15 cellular contexts compared by ENCODE assay signal in genomic region chr13:113272791-113273190, GRCh38. TPM values are rescaled to one million over a fixed set of nuclear protein-coding genes. Genes with fewer than 3 reads are reported as not detected.
DNase-seq lines count a peak whose midpoint lies in the region; ATAC-seq and TF ChIP-seq lines count a peak whose summit lies in the region.
"Had no signal": no experiment of that assay in that cellular context is flagged by ENCODE, and none has a peak within 500 bp of the region (broad histone marks: within the 10 kb centered on the region; RNA-seq: fewer than 3 reads in every experiment).

No MANE protein-coding gene starts in this region.

- no peak overlapping the region for H3K4me2 ChIP-seq in hepatocyte

- ATAC-seq in Right ventricle myocardium inferior = peak; percentile 29
- ATAC-seq in activated T-helper 17 cell treated with anti-CD3 and anti-CD28 coated beads, Interleukin-2, amount 50 U/mL, for 72 hours (replicated peaks) = no peak
- ATAC-seq in HG03571 (IDR thresholded peaks at IDR 0.05; ENCODE audit: unreplicated experiment) = no peak
- ATAC-seq: GM12878, HCT116 had no signal

- no peak overlapping the region for H2AFZ ChIP-seq in hepatocyte

- H3K4me3 ChIP-seq in hepatocyte = no peak overlapping the region
- H3K4me3 ChIP-seq: GM12878, SJSA1 had no signal

- H3K9me2 ChIP-seq in hepatocyte (replicated peaks; ENCODE audit: insufficient read depth) = no peaks in the 10 kb centered on the region

- peaks cover 4% of the 10 kb centered on the region for H3K4me1 Mint-ChIP-seq in activated T-helper 17 cell treated with anti-CD3 and anti-CD28 coated beads, Interleukin-2, amount 50 U/mL, for 72 hours

- H3K4me1 ChIP-seq in hepatocyte (ENCODE audit: insufficient read depth) = peaks cover 22% of the 10 kb centered on the region

- no peaks in the 10 kb centered on the region for H3K79me2 ChIP-seq in hepatocyte

- no peak for TF ChIP-seq CTCF in hepatocyte (IDR thresholded peaks at IDR 0.05; ENCODE audit: poor library complexity)

- no peaks in the 10 kb centered on the region for H3K9me3 Mint-ChIP-seq in activated T-helper 17 cell treated with anti-CD3 and anti-CD28 coated beads, Interleukin-2, amount 50 U/mL, for 72 hours
- H3K9me3 Mint-ChIP-seq: CD4-positive, alpha-beta memory T cell had no signal

- H3K27me3 ChIP-seq in hepatocyte = no peaks in the 10 kb centered on the region
- H3K27me3 ChIP-seq: SJSA1 had no signal

- H3K9me3 ChIP-seq in hepatocyte (ENCODE audit: low read depth) = no peaks in the 10 kb centered on the region
- H3K9me3 ChIP-seq: SJSA1 had no signal

- H3K27me3 Mint-ChIP-seq in activated T-helper 17 cell treated with anti-CD3 and anti-CD28 coated beads, Interleukin-2, amount 50 U/mL, for 72 hours = no peaks in the 10 kb centered on the region

- H4K20me1 ChIP-seq in hepatocyte (ENCODE audit: insufficient read depth, poor library complexity, severe bottlenecking) = no peaks in the 10 kb centered on the region

- H3K27ac ChIP-seq in hepatocyte = peak overlapping the region; percentile 94
- H3K27ac ChIP-seq: SJSA1 had no signal

- 96% methylated on average over 9 of the region's 9 CpGs for WGBS in hepatocyte (ENCODE audit: low lambda C conversion rate, missing lambda C conversion rate)

- H3K27ac Mint-ChIP-seq in activated T-helper 17 cell treated with anti-CD3 and anti-CD28 coated beads, Interleukin-2, amount 50 U/mL, for 72 hours = no peak overlapping the region

- intact Hi-C loops in Right ventricle myocardium inferior (cut with DNase I) = no loop called here
- intact Hi-C loops in cardiac septum (cut with DNase I) = no loop called here

- no peaks in the 10 kb centered on the region for H3K36me3 Mint-ChIP-seq in activated T-helper 17 cell treated with anti-CD3 and anti-CD28 coated beads, Interleukin-2, amount 50 U/mL, for 72 hours (ENCODE audit: low read depth)

- H3K4me3 Mint-ChIP-seq in activated T-helper 17 cell treated with anti-CD3 and anti-CD28 coated beads, Interleukin-2, amount 50 U/mL, for 72 hours = no peak overlapping the region
- H3K4me3 Mint-ChIP-seq: CD4-positive, alpha-beta memory T cell had no signal

- no peaks in the 10 kb centered on the region for H3K36me3 ChIP-seq in hepatocyte (replicated peaks; ENCODE audit: insufficient read depth, low read depth)
- H3K36me3 ChIP-seq: SJSA1 had no signal

- no peak for DNase-seq in Right ventricle myocardium inferior (ENCODE audit: missing footprints)
- DNase-seq in cardiac septum (ENCODE audit: low spot score) = no peak
- peak; percentile 97 for DNase-seq in MV-4-11 (lab: John Stamatoyannopoulos, UW)
- no peak for DNase-seq in hepatocyte (ENCODE audit: low spot score)
- DNase-seq in pons (ENCODE audit: low spot score) = peak; percentile 12
- no peak for DNase-seq in midbrain (lab: John Stamatoyannopoulos, UW)
- DNase-seq: CD4-positive, alpha-beta memory T cell; DMS79; NCI-H1105 treated with DMSO at 0.1 percent for 48 hours; NCI-H187 treated with DMSO at 0.1 percent for 48 hours had no signal

RNA-seq across cellular contexts. Expression of gene LAMP1, which starts 24.2 kb away (rescaled TPM):
- total RNA-seq in Right ventricle myocardium inferior (104 TPM), cardiac septum (91.4 TPM), hepatocyte (156 and 190 TPM in 2 replicates)
- 230 and 233 TPM in 2 replicates for polyA plus RNA-seq in hepatocyte
- 10 to 100 TPM; 46.1 to 95.1 TPM for total RNA-seq in activated T-helper 17 cell treated with anti-CD3 and anti-CD28 coated beads, Interleukin-2, amount 50 U/mL, for 72 hours

Comparison
In these comparisons a context has a peak if more than half of its experiments do, and no peak if none do; other contexts are left out.
1. DNase-seq: peak in MV-4-11 (single experiment) and pons (single experiment); none in Right ventricle myocardium inferior (single experiment), cardiac septum (single experiment), hepatocyte (single experiment) and midbrain (single experiment).